ENCODE assay signal across 21 cellular contexts in the genomic region with DNA sequence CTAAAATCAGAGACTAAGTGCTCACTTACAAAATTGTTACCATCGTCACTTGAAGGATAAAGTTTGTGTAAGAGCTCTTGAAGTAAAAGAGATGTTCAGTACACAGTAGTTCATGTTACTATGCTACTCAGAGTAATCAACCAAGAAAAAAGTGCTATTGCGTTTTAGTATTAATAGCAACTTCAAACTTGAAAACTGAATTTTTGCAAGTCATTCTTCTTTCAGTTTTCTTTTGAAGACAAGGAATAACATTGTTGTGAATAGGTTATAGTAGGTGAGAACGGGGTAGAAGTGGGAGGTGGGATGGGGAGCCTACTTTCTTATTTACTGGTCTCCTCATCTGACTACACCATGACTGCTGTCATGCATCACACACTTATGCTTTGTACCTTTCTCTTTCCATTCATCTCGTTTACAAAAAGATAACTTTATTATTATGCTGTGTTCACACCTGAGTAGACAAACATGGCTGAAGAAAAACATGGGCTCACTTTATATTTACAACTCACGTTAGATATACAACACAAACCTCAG. TPM values are rescaled to one million over a fixed set of nuclear protein-coding genes. Genes with fewer than 3 reads are reported as not detected.
A peak's percentile ranks its signal among the peaks of the same experiment; 100 is the strongest.
DNase-seq lines count a peak whose midpoint lies in the region; ATAC-seq, FAIRE-seq and TF ChIP-seq lines count a peak whose summit lies in the region.
"Had no signal": no experiment of that assay in that cellular context is flagged by ENCODE, and none has a peak within 500 bp of the region (broad histone marks: within the 10 kb centered on the region; RNA-seq: fewer than 3 reads in every experiment).

No MANE protein-coding gene starts in this region.

- H3K9me3 ChIP-seq in HUES6 (ENCODE audit: control insufficient read depth, insufficient read depth, low read depth, low read length) (peaks cover 3% of the 10 kb centered on the region; the same call in 1 of the 2 replicates), K562 (replicated peaks; ENCODE audit: control insufficient read depth, insufficient read depth, low read depth, low read length) (no peaks in the 10 kb centered on the region)

- H4K20me1 ChIP-seq in K562 (replicated peaks; ENCODE audit: control insufficient read depth, insufficient read depth, low read length) = no peaks in the 10 kb centered on the region

- intact Hi-C loops in K562 (cut with micrococcal nuclease) = no loop called here

- no peak for TF ChIP-seq EP300 in K562 (IDR thresholded peaks at IDR 0.05; ENCODE audit: low read length)

- peaks cover 65% of the 10 kb centered on the region; the same call in 1 of the 2 replicates for H3K36me3 ChIP-seq in HUES6 (ENCODE audit: control insufficient read depth, insufficient read depth, low read length)
- no peaks in the 10 kb centered on the region for H3K36me3 ChIP-seq in K562 (ENCODE audit: control insufficient read depth, insufficient read depth, low read length)

- H3K9ac ChIP-seq in HUES6 (ENCODE audit: low read length) = no peak overlapping the region
- H3K9ac ChIP-seq in K562 (ENCODE audit: insufficient read depth in 1 of 2, low read depth in 2 of 2, low read length in 2 of 2) = no peak overlapping the region
- H3K9ac ChIP-seq: KMS-11 had no signal

- H3K27ac ChIP-seq in HUES6 (ENCODE audit: low read depth, low read length) (peak overlapping the region; percentile 39; the same call in 1 of the 2 replicates), K562 (ENCODE audit: extremely low read depth, low read depth, low read length) (no peak overlapping the region)
- H3K27ac ChIP-seq: C4-2B, HL-60, KMS-11 had no signal

- 0% methylated on average over 5 of the region's 5 CpGs for WGBS in K562 (ENCODE audit: insufficient coverage, low coverage, missing lambda C conversion rate)

- no peak for TF ChIP-seq RAD21 in K562 (CRISPR knock-in tag; conservative IDR thresholded peaks at IDR 0.05 in 1 of 2, IDR thresholded peaks at IDR 0.05 in 1 of 2)

- H2AFZ ChIP-seq in K562 (ENCODE audit: low read depth, low read length) = no peak overlapping the region

- no peak for FAIRE-seq in K562 (lab: Jason Lieb, UNC)
- FAIRE-seq: A204.1, D721Med had no signal

- no peak overlapping the region for H3K4me2 ChIP-seq in K562 (ENCODE audit: insufficient read depth, low read length)
- H3K4me2 ChIP-seq: KMS-11 had no signal

- in situ Hi-C loops in K562 (cut with MboI) = no loop called here

- no peaks in the 10 kb centered on the region for H3K9me1 ChIP-seq in K562 (ENCODE audit: control insufficient read depth, insufficient read depth, low read length)

- H3K4me1 ChIP-seq in HUES6 (ENCODE audit: control insufficient read depth, insufficient read depth, low read length) = peaks cover 15% of the 10 kb centered on the region; the same call in 1 of the 2 replicates
- H3K4me1 ChIP-seq in K562 (replicated peaks in 1 of 2; ENCODE audit: control insufficient read depth in 2 of 2, insufficient read depth in 2 of 2, low read length in 2 of 2) = no peaks in the 10 kb centered on the region
- H3K4me1 ChIP-seq: Caco-2 had no signal

- no peaks in the 10 kb centered on the region for H3K27me3 ChIP-seq in HUES6 (ENCODE audit: control insufficient read depth, insufficient read depth, low read length)
- H3K27me3 ChIP-seq in K562 (ENCODE audit: control insufficient read depth in 2 of 2, insufficient read depth in 2 of 2, low read length in 2 of 2) = no peaks in the 10 kb centered on the region

- no TSS peak for BruUV-seq in K562 (replicated peaks; lab: Mats Ljungman, UMichigan)

- peak; percentile 66 for ATAC-seq in GM18867 (IDR thresholded peaks at IDR 0.05; ENCODE audit: unreplicated experiment)
- no peak for ATAC-seq in K562
- no peak for ATAC-seq in HG02763 (IDR thresholded peaks at IDR 0.05; ENCODE audit: unreplicated experiment)
- ATAC-seq in HG02970 (IDR thresholded peaks at IDR 0.05; ENCODE audit: low FRiP score, unreplicated experiment) = no peak
- ATAC-seq in GM21529 (IDR thresholded peaks at IDR 0.05; ENCODE audit: unreplicated experiment) = no peak
- ATAC-seq: HCT116 had no signal

- no peak for DNase-seq in K562 (ENCODE audit: extremely low read depth in 1 of 4, low spot score in 3 of 4)
- DNase-seq: AML-193; Caco-2; CD4-positive, alpha-beta T cell; DMS153; DMS79; GDM1; GOT3; H7; HFFc6 had no signal

- CTCF ChIA-PET in K562 (lab: Yijun Ruan, JAX; ENCODE audit: low intra/inter-chr PET ratio) = no interaction called here

- no peak for TF ChIP-seq POLR2A in K562 (conservative IDR thresholded peaks at IDR 0.05)

- TF ChIP-seq CTCF in K562 (IDR thresholded peaks at IDR 0.05 in 2 of 3, conservative IDR thresholded peaks at IDR 0.05 in 1 of 3; ENCODE audit: insufficient read depth in 2 of 3, low read depth in 1 of 3, low read length in 3 of 3) = no peak

- H3K4me3 ChIP-seq in HUES6 (ENCODE audit: low read depth, low read length) = no peak overlapping the region; the same call in 1 of the 2 replicates
- H3K4me3 ChIP-seq in K562 = no peak overlapping the region

- POLR2A ChIA-PET in K562 (lab: Yijun Ruan, JAX) = no interaction called here

- no peaks in the 10 kb centered on the region for H3K79me2 ChIP-seq in K562 (ENCODE audit: control insufficient read depth, insufficient read depth, low read length)

TF ChIP-seq in K562, 482 proteins besides CTCF, POLR2A, EP300 and RAD21:
- TF ChIP-seq MAFG (tag; conservative IDR thresholded peaks at IDR 0.05) = peak; percentile 19; the same call in 1 of the 2 replicates
- no peak for TF ChIP-seq MYC (IDR thresholded peaks at IDR 0.05; ENCODE audit: low read depth, low read length)
- no peak for TF ChIP-seq MYC (CRISPR knock-in tag; IDR thresholded peaks at IDR 0.05; ENCODE audit: borderline replicate concordance, low read depth)

RNA-seq across cellular contexts. Expression of a gene that starts 39.3 kb away (rescaled TPM):
- not detected in 2 replicates for total RNA-seq in K562 (2011; cell fraction: chromatin; rRNA removed; ENCODE audit: low replicate concordance)
- total RNA-seq in K562 (2011; cell fraction: nucleolus; rRNA removed) = not detected in 2 replicates
- total RNA-seq in K562 (2011; cell fraction: nucleoplasm; rRNA removed) = not detected in 2 replicates
- not detected in 2 replicates for total RNA-seq in K562 (2014; rRNA removed)
- total RNA-seq in K562 (2014; rRNA removed; fragmentation: Illumina TruSeq; extraction: Trizol) = not detected in 2 replicates
- not detected in 2 replicates for total RNA-seq in K562 (2015; rRNA removed; fragmentation: Illumina TruSeq; extraction: Trizol)
- total RNA-seq in K562 (2021) = 0.22 and 0.40 TPM in 2 replicates
- 0.26 TPM in 1 of 2 replicates, not detected in the other for polyA plus RNA-seq in K562 (2011; rRNA removed)
- polyA plus RNA-seq in K562 (2011; cell fraction: cytosol; rRNA removed) = not detected in 2 replicates
- not detected in 2 replicates for polyA plus RNA-seq in K562 (2011; cell fraction: nucleus; rRNA removed)
- polyA plus RNA-seq in K562 (2012) = not detected in 2 replicates
- polyA plus RNA-seq in K562 (2014; fragmentation: Illumina TruSeq; extraction: Trizol) = not detected in 2 replicates
- not detected for polyA plus RNA-seq in K562 (2014; fragmentation: Nextera tagmentation; extraction: Ambion mirVana)
- polyA plus RNA-seq in K562 (2014; rRNA removed) = 0.04 TPM in 1 of 2 replicates, not detected in the other
- not detected in 2 replicates for polyA minus RNA-seq in K562 (2011; rRNA and poly(A)+ RNA removed)
- polyA minus RNA-seq in K562 (2011; cell fraction: cytosol; rRNA and poly(A)+ RNA removed) = not detected in 2 replicates
- polyA minus RNA-seq in K562 (2011; cell fraction: nucleus; rRNA and poly(A)+ RNA removed) = not detected in 2 replicates
- total RNA-seq: CD4-positive, alpha-beta T cell had no signal
